Comparison of ENCODE assay signal across 20 cellular contexts in the genomic region with DNA sequence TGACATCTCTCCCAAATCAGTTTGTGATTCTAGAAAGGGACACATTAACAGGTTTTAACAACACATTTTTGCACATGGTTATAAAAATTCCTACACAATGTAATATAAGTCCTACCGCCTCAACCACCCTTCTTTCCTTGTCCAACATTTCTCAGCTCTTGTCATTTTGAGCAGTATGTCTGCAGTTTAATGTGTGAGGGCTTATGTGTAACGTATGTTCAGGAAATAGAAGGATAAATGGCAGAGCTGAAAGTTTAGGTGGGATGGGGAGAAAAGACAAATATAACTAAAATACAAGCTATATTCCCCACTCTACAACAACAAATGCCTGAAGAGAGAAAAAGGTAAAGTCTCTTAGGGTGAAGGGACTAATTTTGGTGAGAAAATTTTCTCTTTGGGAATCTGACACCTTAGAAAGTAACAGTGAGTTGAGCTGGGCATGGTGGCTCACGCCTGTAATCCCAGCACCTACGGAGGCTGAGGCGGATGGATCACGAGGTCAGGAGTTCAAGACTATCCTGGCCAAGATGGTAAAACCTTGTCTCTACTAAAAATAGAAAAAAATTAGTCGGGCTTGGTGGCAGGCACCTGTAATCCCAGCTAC. TPM values are rescaled to one million over a fixed set of nuclear protein-coding genes. Genes with fewer than 3 reads are reported as not detected.
DNase-seq lines count a peak whose midpoint lies in the region; ATAC-seq and TF ChIP-seq lines count a peak whose summit lies in the region.
"Had no signal": no experiment of that assay in that cellular context is flagged by ENCODE, and none has a peak within 500 bp of the region (broad histone marks: within the 10 kb centered on the region; RNA-seq: fewer than 3 reads in every experiment).

No MANE protein-coding gene starts in this region.

- ATAC-seq in activated CD8-positive, alpha-beta T cell treated with anti-CD3 and anti-CD28 coated beads for 36 hours = no peak
- no peak for ATAC-seq in activated CD8-positive, alpha-beta T cell treated with anti-CD3 and anti-CD28 coated beads, Interleukin-2, amount 10 ng/mL, durations not matched to agents 7 days and 5 days
- ATAC-seq in gastrocnemius medialis = no peak
- ATAC-seq: HCT116; stimulated activated effector memory CD8-positive, alpha-beta T cell treated with anti-CD3 and anti-CD28 coated beads, Interleukin-12 subunit alpha, Interleukin-12 subunit beta, amount 100 ng/mL, for 72 hours had no signal

- no peak overlapping the region for H3K4me2 ChIP-seq in hepatocyte

- peaks cover 44% of the 10 kb centered on the region for H3K4me1 Mint-ChIP-seq in activated CD8-positive, alpha-beta T cell treated with anti-CD3 and anti-CD28 coated beads for 36 hours (ENCODE audit: low read depth)
- peaks cover 23% of the 10 kb centered on the region for H3K4me1 Mint-ChIP-seq in activated CD8-positive, alpha-beta T cell treated with anti-CD3 and anti-CD28 coated beads, Interleukin-2, amount 10 ng/mL, durations not matched to agents 7 days and 5 days (ENCODE audit: low read depth)

- no peaks in the 10 kb centered on the region for H3K27me3 Mint-ChIP-seq in activated CD8-positive, alpha-beta T cell treated with anti-CD3 and anti-CD28 coated beads for 36 hours
- H3K27me3 Mint-ChIP-seq in activated CD8-positive, alpha-beta T cell treated with anti-CD3 and anti-CD28 coated beads, Interleukin-2, amount 10 ng/mL, durations not matched to agents 7 days and 5 days (ENCODE audit: low read depth) = no peaks in the 10 kb centered on the region

- intact Hi-C loops in activated CD8-positive, alpha-beta T cell treated with anti-CD3 and anti-CD28 coated beads for 36 hours (cut with micrococcal nuclease) = loop anchor here (10.0 kb wide), 1 partner anchor 269 kb away; a partner anchor contains a TSS
- intact Hi-C loops in gastrocnemius medialis (cut with DNase I; ENCODE audit: low total_unique reads) = no loop called here
- intact Hi-C loops in colonic mucosa (cut with DNase I) = loop anchor here (10.0 kb wide), 1 partner anchor 101 kb away; no protein-coding TSS in a partner anchor

- WGBS in hepatocyte (ENCODE audit: low lambda C conversion rate, missing lambda C conversion rate) = 94% methylated on average over 7 of the region's 7 CpGs

- H3K27ac Mint-ChIP-seq in activated CD8-positive, alpha-beta T cell treated with anti-CD3 and anti-CD28 coated beads for 36 hours = peak overlapping the region; percentile 72
- H3K27ac Mint-ChIP-seq in activated CD8-positive, alpha-beta T cell treated with anti-CD3 and anti-CD28 coated beads, Interleukin-2, amount 10 ng/mL, durations not matched to agents 7 days and 5 days = no peak overlapping the region

- H4K20me1 ChIP-seq in hepatocyte (ENCODE audit: insufficient read depth, poor library complexity, severe bottlenecking) = peaks cover 60% of the 10 kb centered on the region

- H3K4me3 ChIP-seq in adipocyte (ENCODE audit: low read length) (peak overlapping the region; percentile 97), hepatocyte (no peak overlapping the region), gastrocnemius medialis (no peak overlapping the region), colonic mucosa (no peak overlapping the region)
- H3K4me3 ChIP-seq: ovary, Peyer's patch, skin epidermis had no signal

- no peak for TF ChIP-seq POLR2A in gastrocnemius medialis (IDR thresholded peaks at IDR 0.05)

- peaks cover 46% of the 10 kb centered on the region for H3K36me3 Mint-ChIP-seq in activated CD8-positive, alpha-beta T cell treated with anti-CD3 and anti-CD28 coated beads for 36 hours (ENCODE audit: low read depth)
- H3K36me3 Mint-ChIP-seq in activated CD8-positive, alpha-beta T cell treated with anti-CD3 and anti-CD28 coated beads, Interleukin-2, amount 10 ng/mL, durations not matched to agents 7 days and 5 days (ENCODE audit: low read depth) = peaks cover 45% of the 10 kb centered on the region

- H3K4me3 Mint-ChIP-seq in activated CD8-positive, alpha-beta T cell treated with anti-CD3 and anti-CD28 coated beads for 36 hours = no peak overlapping the region
- H3K4me3 Mint-ChIP-seq in activated CD8-positive, alpha-beta T cell treated with anti-CD3 and anti-CD28 coated beads, Interleukin-2, amount 10 ng/mL, durations not matched to agents 7 days and 5 days = no peak overlapping the region

- CTCF ChIA-PET in activated CD8-positive, alpha-beta T cell treated with anti-CD3 and anti-CD28 coated beads for 36 hours (lab: Charles Lee) = interaction anchor here (1.0 to 2.7 kb wide), 2 partner anchors 60 to 103 kb away, joined by 3 to 10 read pairs; a partner anchor contains a TSS
- CTCF ChIA-PET in activated CD8-positive, alpha-beta T cell treated with anti-CD3 and anti-CD28 coated beads, Interleukin-2, amount 10 ng/mL, durations not matched to agents 7 days and 5 days (lab: Charles Lee) = interaction anchor here (1.1 to 3.8 kb wide), 3 partner anchors 32 to 103 kb away, joined by 3 to 21 read pairs (median 6); no protein-coding TSS in a partner anchor

- peak overlapping the region; percentile 100 for H3K9ac ChIP-seq in adipocyte (ENCODE audit: low read length)
- no peak overlapping the region for H3K9ac ChIP-seq in colonic mucosa (ENCODE audit: low read depth in 2 of 2, low read length in 2 of 2)

- H3K36me3 ChIP-seq in adipocyte (ENCODE audit: control insufficient read depth, insufficient read depth, low read length, severe bottlenecking) (peaks cover 35% of the 10 kb centered on the region), hepatocyte (replicated peaks; ENCODE audit: insufficient read depth, low read depth) (no peaks in the 10 kb centered on the region), gastrocnemius medialis (peaks cover 0 to 23% of the 10 kb centered on the region in 2 donors), colonic mucosa (peaks cover 5% of the 10 kb centered on the region)
- H3K36me3 ChIP-seq: ovary had no signal

- H3K4me1 ChIP-seq in adipocyte (ENCODE audit: control insufficient read depth, insufficient read depth, low read length) (peaks cover 32% of the 10 kb centered on the region), hepatocyte (ENCODE audit: insufficient read depth) (peaks cover 21% of the 10 kb centered on the region), gastrocnemius medialis (peaks cover 20 to 30% of the 10 kb centered on the region in 2 donors), colonic mucosa (no peaks in the 10 kb centered on the region)

- no peak overlapping the region for H2AFZ ChIP-seq in hepatocyte

- in situ Hi-C loops in gastrocnemius medialis (cut with MboI; ENCODE audit: low sequenced_read_pairs in 4 of 4) = loop anchor here in 1 of 4 donors (25.0 kb wide), 1 partner anchor 277 kb away; a partner anchor contains a TSS
- in situ Hi-C loops in GM13976 (cut with MboI; ENCODE audit: low sequenced_read_pairs, unreplicated experiment) = no loop called here

- peaks cover 55% of the 10 kb centered on the region for H3K79me2 ChIP-seq in hepatocyte

- DNase-seq in activated CD8-positive, alpha-beta T cell treated with anti-CD3 and anti-CD28 coated beads for 36 hours = no peak
- no peak for DNase-seq in activated CD8-positive, alpha-beta T cell treated with anti-CD3 and anti-CD28 coated beads, Interleukin-2, amount 10 ng/mL, durations not matched to agents 7 days and 5 days
- DNase-seq in adipocyte (ENCODE audit: low read depth) (no peak), hepatocyte (ENCODE audit: low spot score) (no peak), gastrocnemius medialis (no peak), GM13976 (ENCODE audit: low spot score) (no peak), colonic mucosa (no peak), glomerular visceral epithelial cell (ENCODE audit: extremely low spot score) (no peak)
- DNase-seq: activated naive CD4-positive, alpha-beta T cell treated with Interleukin-2 at 50 U/mL for 16 hours; caudate nucleus; MV-4-11; NCI-H2107; NCI-H748 treated with DMSO at 0.1 percent for 48 hours; Peyer's patch; trophoblast cell had no signal

- H3K27me3 ChIP-seq in adipocyte (replicated peaks; ENCODE audit: control insufficient read depth, insufficient read depth, low read length) (no peaks in the 10 kb centered on the region), hepatocyte (no peaks in the 10 kb centered on the region), gastrocnemius medialis (no peaks in the 10 kb centered on the region), colonic mucosa (no peaks in the 10 kb centered on the region)
- H3K27me3 ChIP-seq: ovary, Peyer's patch had no signal

- TF ChIP-seq CTCF in activated CD8-positive, alpha-beta T cell treated with anti-CD3 and anti-CD28 coated beads for 36 hours (IDR thresholded peaks at IDR 0.05) = no peak
- TF ChIP-seq CTCF in hepatocyte (IDR thresholded peaks at IDR 0.05; ENCODE audit: poor library complexity) (no peak), gastrocnemius medialis (IDR thresholded peaks at IDR 0.05 in 4 of 5, conservative IDR thresholded peaks at IDR 0.05 in 1 of 5) (no peak), GM13976 (IDR thresholded peaks at IDR 0.05; ENCODE audit: borderline replicate concordance, control extremely low read depth, extremely low read depth, insufficient read depth, missing control alignments) (no peak), colonic mucosa (IDR thresholded peaks at IDR 0.05) (no peak)

- POLR2A ChIA-PET in activated CD8-positive, alpha-beta T cell treated with anti-CD3 and anti-CD28 coated beads for 36 hours (lab: Charles Lee) = interaction anchor here (0.7 to 8.8 kb wide), 9 partner anchors 12 to 266 kb away, joined by 3 to 108 read pairs (median 3); a partner anchor contains a TSS
- POLR2A ChIA-PET in activated CD8-positive, alpha-beta T cell treated with anti-CD3 and anti-CD28 coated beads, Interleukin-2, amount 10 ng/mL, durations not matched to agents 7 days and 5 days (lab: Charles Lee) = interaction anchor here (0.7 to 1.3 kb wide), 3 partner anchors 47 to 265 kb away, joined by 3 to 4 read pairs (median 3); a partner anchor contains a TSS

- H3K9me3 ChIP-seq in adipocyte (ENCODE audit: control insufficient read depth, low read length) = no peaks in the 10 kb centered on the region
- H3K9me3 ChIP-seq in hepatocyte (ENCODE audit: low read depth) = no peaks in the 10 kb centered on the region
- no peaks in the 10 kb centered on the region for H3K9me3 ChIP-seq in gastrocnemius medialis
- no peaks in the 10 kb centered on the region for H3K9me3 ChIP-seq in colonic mucosa
- H3K9me3 ChIP-seq: ovary, Peyer's patch had no signal

- H3K27ac ChIP-seq in hepatocyte (peak overlapping the region; percentile 19), gastrocnemius medialis (peak overlapping the region; percentile 98 to 100 (median 99)), colonic mucosa (no peak overlapping the region)
- H3K27ac ChIP-seq: ovary, Peyer's patch had no signal

- H3K9me2 ChIP-seq in hepatocyte (replicated peaks; ENCODE audit: insufficient read depth) = no peaks in the 10 kb centered on the region

- no peaks in the 10 kb centered on the region for H3K9me3 Mint-ChIP-seq in activated CD8-positive, alpha-beta T cell treated with anti-CD3 and anti-CD28 coated beads for 36 hours
- H3K9me3 Mint-ChIP-seq in activated CD8-positive, alpha-beta T cell treated with anti-CD3 and anti-CD28 coated beads, Interleukin-2, amount 10 ng/mL, durations not matched to agents 7 days and 5 days (ENCODE audit: insufficient read depth) = no peaks in the 10 kb centered on the region
- H3K9me3 Mint-ChIP-seq: stimulated activated effector memory CD8-positive, alpha-beta T cell treated with anti-CD3 and anti-CD28 coated beads, Interleukin-12 subunit alpha, Interleukin-12 subunit beta, amount 100 ng/mL, for 72 hours had no signal

RNA-seq across cellular contexts. Expression of a gene that starts 5.0 kb away (rescaled TPM):
- 100 to 1,000 TPM; 157 to 162 TPM for total RNA-seq in activated CD8-positive, alpha-beta T cell treated with anti-CD3 and anti-CD28 coated beads for 36 hours
- 10 to 100 TPM; 89.2 to 90.8 TPM for total RNA-seq in activated CD8-positive, alpha-beta T cell treated with anti-CD3 and anti-CD28 coated beads, Interleukin-2, amount 10 ng/mL, durations not matched to agents 7 days and 5 days
- total RNA-seq in hepatocyte (159 and 181 TPM in 2 replicates), gastrocnemius medialis (100 to 1,000 TPM; 229 to 458 (median 311) TPM), colonic mucosa (100 to 1,000 TPM in 1 of 2 donors, 10 to 100 TPM in 1; 47.8 to 143 TPM)
- 226 and 234 TPM in 2 replicates for polyA plus RNA-seq in hepatocyte

RNA-seq across cellular contexts. Expression of a gene that starts 32.4 kb away (rescaled TPM):
- total RNA-seq in activated CD8-positive, alpha-beta T cell treated with anti-CD3 and anti-CD28 coated beads for 36 hours = 1 to 10 TPM in 1 of 2 experiments, under 1 TPM in 1; 0.83 to 1.1 TPM
- not detected for total RNA-seq in activated CD8-positive, alpha-beta T cell treated with anti-CD3 and anti-CD28 coated beads, Interleukin-2, amount 10 ng/mL, durations not matched to agents 7 days and 5 days
- total RNA-seq in hepatocyte (5.7 and 7.3 TPM in 2 replicates), gastrocnemius medialis (under 1 TPM in 2 of 4 donors, not detected in 2; 0.31 to 0.33 TPM), colonic mucosa (under 1 TPM in 1 of 2 donors, not detected in 1; 0.35 TPM)
- polyA plus RNA-seq in hepatocyte = 5.6 and 7.6 TPM in 2 replicates
- total RNA-seq: Peyer's patch; T-helper 1 cell treated with Interleukin-12 subunit alpha and Interleukin-12 subunit beta and Interleukin-4 antibody, amounts not matched to agents 30 ng/mL and 1 ng/mL, for 36 hours had no signal
